8 cellular contexts compared by ENCODE assay signal in genomic region chr12:90659060-90659459, GRCh38.
"Had no signal": no experiment of that assay in that cellular context is flagged by ENCODE, and none has a peak within 500 bp of the region (broad histone marks: within the 10 kb centered on the region; RNA-seq: fewer than 3 reads in every experiment).

No MANE protein-coding gene starts in this region.

- H3K9me3 Mint-ChIP-seq: GM23338, H9 had no signal

- H3K4me3 Mint-ChIP-seq: GM23338, H9 had no signal

- FAIRE-seq: H1, H54, HTR-8/SVneo had no signal

- H3K4me1 Mint-ChIP-seq: GM23338, H9 had no signal

- DNase-seq: H9, HCEC 1CT, KBM-7 had no signal

- H3K9ac ChIP-seq: KMS-11 had no signal

- H3K27ac ChIP-seq: KMS-11 had no signal

- H3K4me2 ChIP-seq: GM23338, KMS-11 had no signal

- H3K27ac Mint-ChIP-seq: GM23338, H9 had no signal

- ATAC-seq: GM23338 had no signal

- H2AFZ ChIP-seq: GM23338 had no signal

- H3K4me3 ChIP-seq: GM23338 had no signal
